In genomic region chr1:31394628-31395193, GRCh38 we compare ENCODE assay signal across 8 cellular contexts. TPM values are rescaled to one million over a fixed set of nuclear protein-coding genes. Genes with fewer than 3 reads are reported as not detected.
DNase-seq lines count a peak whose midpoint lies in the region; ATAC-seq and TF ChIP-seq lines count a peak whose summit lies in the region.

No MANE protein-coding gene starts in this region.

- CTCF ChIA-PET in mammary epithelial cell (lab: Charles Lee; ENCODE audit: low non-redundant PET) = interaction anchor here (0.5 to 1.2 kb wide), 6 partner anchors 21 to 309 kb away, joined by 3 to 11 read pairs (median 4); partner anchors contain the start of gene COL16A1

- in situ Hi-C loops in mammary epithelial cell (cut with MboI; ENCODE audit: low sequenced_read_pairs in 2 of 2) = loop anchor here (5.0 to 10.0 kb wide), 2 partner anchors 33 to 150 kb away; no protein-coding TSS in a partner anchor

- H3K36me3 ChIP-seq in WERI-Rb-1 (no peaks in the 10 kb centered on the region), mammary epithelial cell (ENCODE audit: insufficient read depth, low read length) (no peaks in the 10 kb centered on the region)

- H3K27ac ChIP-seq in WERI-Rb-1 = peak overlapping the region; percentile 61
- no peak overlapping the region for H3K27ac ChIP-seq in mammary epithelial cell (ENCODE audit: insufficient read depth, low read depth, low read length)

- H4K20me1 ChIP-seq in mammary epithelial cell (ENCODE audit: insufficient read depth, low read length) = no peaks in the 10 kb centered on the region

- H2AFZ ChIP-seq in mammary epithelial cell (ENCODE audit: low read depth, low read length) = peak overlapping the region; percentile 92

- no peaks in the 10 kb centered on the region for H3K9me3 ChIP-seq in WERI-Rb-1 (ENCODE audit: severe bottlenecking)
- H3K9me3 ChIP-seq in mammary epithelial cell (replicated peaks; ENCODE audit: insufficient read depth, low read length) = no peaks in the 10 kb centered on the region

- TF ChIP-seq CTCF in WERI-Rb-1 (IDR thresholded peaks at IDR 0.05; ENCODE audit: low read depth, low read length) = peak; percentile 88
- peak; percentile 83 to 95 for TF ChIP-seq CTCF in mammary epithelial cell (conservative IDR thresholded peaks at IDR 0.05 in 1 of 2, IDR thresholded peaks at IDR 0.05 in 1 of 2; ENCODE audit: extremely low read depth in 1 of 2, insufficient read depth in 1 of 2, low read depth in 1 of 2, low read length in 2 of 2)

- H3K27me3 ChIP-seq in WERI-Rb-1 (ENCODE audit: insufficient read depth, low read depth, severe bottlenecking) = no peaks in the 10 kb centered on the region
- H3K27me3 ChIP-seq in mammary epithelial cell (ENCODE audit: insufficient read depth, low read length) = no peaks in the 10 kb centered on the region

- H3K4me3 ChIP-seq in WERI-Rb-1 (ENCODE audit: low read depth, low read length) = peak overlapping the region; percentile 19
- H3K4me3 ChIP-seq in mammary epithelial cell (replicated peaks in 1 of 3; ENCODE audit: insufficient read depth in 1 of 3, low read depth in 2 of 3, low read length in 3 of 3) = no peak overlapping the region

- dilution Hi-C loops in mammary epithelial cell (cut with HindIII; ENCODE audit: low sequenced_read_pairs) = no loop called here

- H3K4me2 ChIP-seq in mammary epithelial cell (ENCODE audit: insufficient read depth, low read depth, low read length) = peak overlapping the region; percentile 25

- no TSS peak for BruUV-seq in mammary epithelial cell (replicated peaks; lab: Mats Ljungman, UMichigan)

- no peak overlapping the region for H3K9ac ChIP-seq in mammary epithelial cell (ENCODE audit: insufficient read depth, low read length)

- 0% methylated on average over 7 of the region's 35 CpGs for WGBS in mammary epithelial cell (ENCODE audit: low coverage, missing lambda C conversion rate)

- peak; percentile 57 for ATAC-seq in HG02852 (IDR thresholded peaks at IDR 0.05; ENCODE audit: unreplicated experiment)
- no peak for ATAC-seq in HG03571 (IDR thresholded peaks at IDR 0.05; ENCODE audit: unreplicated experiment)

- H3K79me2 ChIP-seq in mammary epithelial cell (ENCODE audit: insufficient read depth, low read length) = no peaks in the 10 kb centered on the region

- DNase-seq in GM04504 (ENCODE audit: low read depth) (peak; percentile 52), NCI-H2171 (lab: John Stamatoyannopoulos, UW) (peak; percentile 89), WERI-Rb-1 (peak; percentile 93), mammary epithelial cell (peak; percentile 87), islet precursor cell (peak; percentile 94)
- DNase-seq in stimulated activated CD4-positive, alpha-beta T cell treated with anti-CD3 and anti-CD28 coated beads, Interleukin-12 subunit alpha, Interleukin-12 subunit beta, amount 100 ng/mL, for 48 hours (ENCODE audit: low read depth in 2 of 3, low spot score in 1 of 3) = peak; percentile 67 to 86 (median 79)

- peaks cover 42% of the 10 kb centered on the region for H3K4me1 ChIP-seq in mammary epithelial cell (ENCODE audit: insufficient read depth, low read length)

- intact Hi-C loops in mammary epithelial cell (cut with micrococcal nuclease) = loop anchor here (1.0 kb wide), 3 partner anchors 155 to 209 kb away; no protein-coding TSS in a partner anchor

RNA-seq across cellular contexts. Expression of gene SERINC2, which starts 18.3 kb away (rescaled TPM):
- total RNA-seq in mammary epithelial cell = 100 to 1,000 TPM; 230 to 583 TPM
- 737 TPM for polyA plus RNA-seq in mammary epithelial cell
- polyA minus RNA-seq in mammary epithelial cell = 521 TPM

RNA-seq across cellular contexts. Expression of gene FABP3, which starts 21.8 kb away (rescaled TPM):
- total RNA-seq in mammary epithelial cell = under 1 TPM in 1 of 2 donors, not detected in 1; 0.33 TPM
- 0.24 TPM for polyA plus RNA-seq in mammary epithelial cell
- polyA minus RNA-seq in mammary epithelial cell = not detected
